29 cellular contexts compared by ENCODE assay signal in genomic region chrX:121216979-121217378, GRCh38.
"Had no signal": no experiment of that assay in that cellular context is flagged by ENCODE, and none has a peak within 500 bp of the region (broad histone marks: within the 10 kb centered on the region; RNA-seq: fewer than 3 reads in every experiment).

No MANE protein-coding gene starts in this region.

- H3K4me3 Mint-ChIP-seq: activated B cell treated with CpG ODN at 0.5 μM for 24 hours; activated CD4-positive, alpha-beta memory T cell treated with anti-CD3 and anti-CD28 coated beads for 36 hours; activated naive CD4-positive, alpha-beta T cell treated with anti-CD3 and anti-CD28 coated beads, Interleukin-2, amount 10 ng/mL, durations not matched to agents 7 days and 5 days; activated naive CD8-positive, alpha-beta T cell treated with anti-CD3 and anti-CD28 coated beads for 36 hours; activated T-cell treated with anti-CD3 and anti-CD28 coated beads, Interleukin-2, amount 50 U/mL, for 4 hours; activated T-helper 1 cell treated with anti-CD3 and anti-CD28 coated beads, Interleukin-12 subunit alpha, Interleukin-12 subunit beta, Interleukin-2, Interleukin-4 antibody, amounts not matched to agents 30 ng/mL and 10 ng/mL and 1 ng/mL, durations not matched to agents 14 hours and 24 hours and 36 hours had no signal

- H3K27me3 Mint-ChIP-seq: activated B cell treated with CpG ODN at 0.5 μM for 24 hours; activated CD4-positive, alpha-beta memory T cell treated with anti-CD3 and anti-CD28 coated beads for 36 hours; activated naive CD4-positive, alpha-beta T cell treated with anti-CD3 and anti-CD28 coated beads, Interleukin-2, amount 10 ng/mL, durations not matched to agents 7 days and 5 days; activated naive CD8-positive, alpha-beta T cell treated with anti-CD3 and anti-CD28 coated beads for 36 hours had no signal

- H3K4me1 Mint-ChIP-seq: activated B cell treated with CpG ODN at 0.5 μM for 24 hours; activated naive CD4-positive, alpha-beta T cell treated with anti-CD3 and anti-CD28 coated beads, Interleukin-2, amount 10 ng/mL, durations not matched to agents 7 days and 5 days; activated naive CD8-positive, alpha-beta T cell treated with anti-CD3 and anti-CD28 coated beads for 36 hours had no signal

- H3K36me3 Mint-ChIP-seq: activated CD4-positive, alpha-beta memory T cell treated with anti-CD3 and anti-CD28 coated beads for 36 hours; activated naive CD4-positive, alpha-beta T cell treated with anti-CD3 and anti-CD28 coated beads, Interleukin-2, amount 10 ng/mL, durations not matched to agents 7 days and 5 days; activated naive CD8-positive, alpha-beta T cell treated with anti-CD3 and anti-CD28 coated beads for 36 hours had no signal

- ATAC-seq: activated T-cell treated with anti-CD3 and anti-CD28 coated beads, Interleukin-2, amount 50 U/mL, for 4 hours; Right ventricle myocardium inferior had no signal

- FAIRE-seq: colon, RCC 7860 had no signal

- H3K9me3 Mint-ChIP-seq: activated B cell treated with CpG ODN at 0.5 μM for 24 hours; activated CD4-positive, alpha-beta memory T cell treated with anti-CD3 and anti-CD28 coated beads for 36 hours; activated naive CD4-positive, alpha-beta T cell treated with anti-CD3 and anti-CD28 coated beads, Interleukin-2, amount 10 ng/mL, durations not matched to agents 7 days and 5 days; activated naive CD8-positive, alpha-beta T cell treated with anti-CD3 and anti-CD28 coated beads for 36 hours; activated T-cell treated with anti-CD3 and anti-CD28 coated beads, Interleukin-2, amount 50 U/mL, for 4 hours; activated T-helper 1 cell treated with anti-CD3 and anti-CD28 coated beads, Interleukin-12 subunit alpha, Interleukin-12 subunit beta, Interleukin-2, Interleukin-4 antibody, amounts not matched to agents 30 ng/mL and 10 ng/mL and 1 ng/mL, durations not matched to agents 14 hours and 24 hours and 36 hours had no signal

- DNase-seq: activated B cell treated with CpG ODN at 0.5 μM for 24 hours; activated CD4-positive, alpha-beta memory T cell treated with anti-CD3 and anti-CD28 coated beads for 36 hours; activated CD4-positive, alpha-beta T cell treated with anti-CD3 and anti-CD28 coated beads for 4 hours; activated CD4-positive, alpha-beta T cell treated with anti-CD3 and anti-CD28 coated beads, Interleukin-2, amount 50 U/mL, for 1 hour; activated CD4-positive, CD25-positive, alpha-beta regulatory T cell treated with anti-CD3 and anti-CD28 coated beads, Interleukin-2, amount 50 U/mL, for 72 hours; activated CD8-positive, alpha-beta memory T cell treated with anti-CD3 and anti-CD28 coated beads, Interleukin-2, amount 50 U/mL, for 4 hours; activated naive CD4-positive, alpha-beta T cell treated with anti-CD3 and anti-CD28 coated beads, Interleukin-2, amount 10 ng/mL, durations not matched to agents 7 days and 5 days; activated naive CD8-positive, alpha-beta T cell treated with anti-CD3 and anti-CD28 coated beads for 36 hours; activated T-cell treated with anti-CD3 and anti-CD28 coated beads for 4 hours; activated T-cell treated with anti-CD3 and anti-CD28 coated beads, Interleukin-2, amount 50 U/mL, for 4 hours; amniotic stem cell; aorta; brain microvascular endothelial cell; central memory CD4-positive, alpha-beta T cell; NCI-H1436 treated with DMSO at 0.1 percent for 48 hours; NCI-H2081 treated with DMSO at 0.1 percent for 48 hours; NCI-H226; NCI-H446 treated with DMSO at 0.1 percent for 48 hours; NCI-H526; PC-9; SIG-M5; SW 1271; T-helper 1 cell; T-helper 2 cell; T-helper 9 cell had no signal

- H3K27ac Mint-ChIP-seq: activated B cell treated with CpG ODN at 0.5 μM for 24 hours; activated CD4-positive, alpha-beta memory T cell treated with anti-CD3 and anti-CD28 coated beads for 36 hours; activated naive CD4-positive, alpha-beta T cell treated with anti-CD3 and anti-CD28 coated beads, Interleukin-2, amount 10 ng/mL, durations not matched to agents 7 days and 5 days; activated naive CD8-positive, alpha-beta T cell treated with anti-CD3 and anti-CD28 coated beads for 36 hours; activated T-helper 1 cell treated with anti-CD3 and anti-CD28 coated beads, Interleukin-12 subunit alpha, Interleukin-12 subunit beta, Interleukin-2, Interleukin-4 antibody, amounts not matched to agents 30 ng/mL and 10 ng/mL and 1 ng/mL, durations not matched to agents 14 hours and 24 hours and 36 hours had no signal
